ENCODE assay signal across 8 cellular contexts in genomic region chr5:75053286-75054109, GRCh38. TPM values are rescaled to one million over a fixed set of nuclear protein-coding genes. Genes with fewer than 3 reads are reported as not detected.
DNase-seq lines count a peak whose midpoint lies in the region; ATAC-seq, FAIRE-seq and TF ChIP-seq lines count a peak whose summit lies in the region.

No MANE protein-coding gene starts in this region.

- no peaks in the 10 kb centered on the region for H3K9me3 ChIP-seq in IMR-90 (ENCODE audit: control insufficient read depth, insufficient read depth, low read length)
- no peaks in the 10 kb centered on the region for H3K9me3 ChIP-seq in HepG2 (ENCODE audit: low read length)

- CTCF ChIA-PET in IMR-90 (lab: Yijun Ruan, JAX) (interaction anchor here (0.7 to 1.0 kb wide), 4 partner anchors 12 to 100 kb away, joined by 3 to 4 read pairs (median 3); no protein-coding TSS in a partner anchor), HepG2 (lab: Yijun Ruan, JAX; ENCODE audit: low intra/inter-chr PET ratio, low total read pairs) (interaction anchor here (1.5 kb wide), 1 partner anchor 212 kb away, joined by 3 read pairs; no protein-coding TSS in a partner anchor)

- H2BK15ac ChIP-seq in IMR-90 (ENCODE audit: low read depth, low read length): no peak overlapping the region

- H3K4me2 ChIP-seq in IMR-90 (ENCODE audit: low read depth, low read length): peak overlapping the region; percentile 71
- peak overlapping the region; percentile 83 for H3K4me2 ChIP-seq in HepG2 (ENCODE audit: low read depth, low read length)

- H3K9ac ChIP-seq in IMR-90 (ENCODE audit: low read depth, low read length) (peak overlapping the region; percentile 99), HepG2 (ENCODE audit: insufficient read depth, low read depth, low read length) (peak overlapping the region; percentile 24; the same call in 1 of the 2 replicates)

- H3K4me1 ChIP-seq in IMR-90 (ENCODE audit: control insufficient read depth, insufficient read depth, low read length) (peaks cover 19% of the 10 kb centered on the region), HepG2 (ENCODE audit: insufficient read depth, low read length) (peaks cover 27% of the 10 kb centered on the region)

- peak overlapping the region; percentile 73 for H4K91ac ChIP-seq in IMR-90 (ENCODE audit: insufficient read depth, low read depth, low read length)

- FAIRE-seq in HepG2 (lab: Jason Lieb, UNC): no peak

- H3K14ac ChIP-seq in IMR-90 (replicated peaks; ENCODE audit: low read depth, low read length): peak overlapping the region; percentile 13

- H4K5ac ChIP-seq in IMR-90 (ENCODE audit: low read depth, low read length): peak overlapping the region; percentile 5; the same call in 1 of the 2 replicates

- no peaks in the 10 kb centered on the region for H3K27me3 ChIP-seq in IMR-90 (ENCODE audit: control insufficient read depth, insufficient read depth, low read length)
- no peaks in the 10 kb centered on the region for H3K27me3 ChIP-seq in dorsolateral prefrontal cortex
- H3K27me3 ChIP-seq in HepG2 (ENCODE audit: control insufficient read depth in 1 of 2, insufficient read depth in 2 of 2, low read length in 2 of 2): peaks cover 19 to 53% of the 10 kb centered on the region in 2 experiments

- H2BK20ac ChIP-seq in IMR-90 (ENCODE audit: low read depth, low read length): 0 out of 2 replicates have a peak overlapping the region, but pooled peaks have one; percentile 3

- peaks cover 29% of the 10 kb centered on the region for H3K9me1 ChIP-seq in IMR-90 (ENCODE audit: insufficient read depth, low read length)

- TF ChIP-seq RAD21 in IMR-90 (IDR thresholded peaks at IDR 0.05; ENCODE audit: low read length): no peak
- peak; percentile 27; the same call in 1 of the 2 replicates for TF ChIP-seq RAD21 in HepG2 (CRISPR knock-in tag; IDR thresholded peaks at IDR 0.05)

- dilution Hi-C loops in IMR-90 (cut with HindIII; ENCODE audit: low sequenced_read_pairs, unreplicated experiment): no loop called here

- H3K4me3 ChIP-seq in IMR-90 (ENCODE audit: insufficient read depth, low read depth, low read length) (peak overlapping the region; percentile 82), dorsolateral prefrontal cortex (peak overlapping the region; percentile 46 to 95 (median 80)), HepG2 (replicated peaks in 1 of 3; ENCODE audit: insufficient read depth in 1 of 3, low read depth in 2 of 3, low read length in 3 of 3) (peak overlapping the region; percentile 54 to 75 (median 68))

- H2AK5ac ChIP-seq in IMR-90 (ENCODE audit: low read depth, low read length): no peak overlapping the region

- H3K36me3 ChIP-seq in IMR-90 (ENCODE audit: control insufficient read depth, insufficient read depth, low read length) (no peaks in the 10 kb centered on the region), HepG2 (replicated peaks in 1 of 2; ENCODE audit: control insufficient read depth in 1 of 2, insufficient read depth in 2 of 2, low read length in 2 of 2) (no peaks in the 10 kb centered on the region)

- peak overlapping the region; percentile 68 for H3K27ac ChIP-seq in IMR-90 (ENCODE audit: insufficient read depth, low read length)
- H3K27ac ChIP-seq in dorsolateral prefrontal cortex: peak overlapping the region in 58 of 59 donors; percentile 15 to 95 (median 86)
- no peak overlapping the region for H3K27ac ChIP-seq in HepG2 (ENCODE audit: extremely low read length, insufficient read depth, low read length)

- peak overlapping the region; percentile 6 to 31; a peak in 2 of 4 replicates for H4K8ac ChIP-seq in IMR-90 (ENCODE audit: low read depth in 2 of 2, low read length in 2 of 2)

- H2BK5ac ChIP-seq in IMR-90 (ENCODE audit: low read depth, low read length, poor library complexity, severe bottlenecking): peak overlapping the region; percentile 65

- in situ Hi-C loops in IMR-90 (cut with MboI; ENCODE audit: low sequenced_read_pairs): no loop called here
- in situ Hi-C loops in HepG2 (cut with HindIII; ENCODE audit: extremely low pct_ligation_motif_present, low pct_unique_long_range_greater_than_20kb): loop anchor here (10.0 kb wide), 1 partner anchor 211 kb away; no protein-coding TSS in a partner anchor

- H4K20me1 ChIP-seq in IMR-90 (ENCODE audit: insufficient read depth, low read length) (peaks cover 7% of the 10 kb centered on the region; the same call in 1 of the 2 replicates), HepG2 (ENCODE audit: insufficient read depth, low read length) (no peaks in the 10 kb centered on the region)

- BruUV-seq in IMR-90 (replicated peaks; lab: Mats Ljungman, UMichigan): no TSS peak
- no TSS peak for BruUV-seq in HepG2 (replicated peaks; lab: Mats Ljungman, UMichigan)

- H3K56ac ChIP-seq in IMR-90 (ENCODE audit: extremely low read depth, insufficient read depth, low read length): peak overlapping the region; percentile 34; the same call in 1 of the 2 replicates

- POLR2A ChIA-PET in IMR-90 (lab: Charles Lee; ENCODE audit: unreplicated experiment): interaction anchor here (0.7 kb wide), 2 partner anchors 106 to 212 kb away, joined by 3 to 4 read pairs; no protein-coding TSS in a partner anchor
- POLR2A ChIA-PET in HepG2 (lab: Yijun Ruan, JAX): interaction anchor here (1.3 kb wide), 1 partner anchor 183 kb away, joined by 3 read pairs; the partner anchor contains the start of gene ANKRD31

- H2BK120ac ChIP-seq in IMR-90 (ENCODE audit: low read depth, low read length): peak overlapping the region; percentile 50

- H2AFZ ChIP-seq in IMR-90 (replicated peaks; ENCODE audit: low read length, poor library complexity) (peak overlapping the region; percentile 93), HepG2 (ENCODE audit: low read length) (no peak overlapping the region)

- peak overlapping the region; percentile 74 for H3K4ac ChIP-seq in IMR-90 (ENCODE audit: low read depth, low read length)

- DNase-seq in GM03348 (ENCODE audit: low spot score) (peak; percentile 78), IMR-90 (peak; percentile 73), dorsolateral prefrontal cortex (peak in 5 of 10 donors; percentile 44 to 65 (median 57)), HepG2 (ENCODE audit: low spot score) (peak; percentile 16)
- DNase-seq in activated CD4-positive, alpha-beta T cell treated with anti-CD3 and anti-CD28 coated beads for 4 hours: peak; percentile 48 to 54
- peak; percentile 37 to 41 for DNase-seq in stimulated activated CD4-positive, alpha-beta T cell treated with anti-CD3 and anti-CD28 coated beads, Interleukin-2, amount 100 ng/mL, for 48 hours

- TF ChIP-seq CTCF in IMR-90 (conservative IDR thresholded peaks at IDR 0.05; ENCODE audit: low read depth, low read length) (peak; percentile 19; the same call in 1 of the 2 replicates), dorsolateral prefrontal cortex (IDR thresholded peaks at IDR 0.05 in 54 of 56, conservative IDR thresholded peaks at IDR 0.05 in 2 of 56; ENCODE audit: low read depth in 1 of 56, partially characterized antibody in 56 of 56) (peak in 12 of 56 donors; percentile 8 to 42 (median 22)), HepG2 (CRISPR knock-in tag; IDR thresholded peaks at IDR 0.05) (peak; percentile 44)

- peak; percentile 45; the same call in 1 of the 2 replicates for TF ChIP-seq POLR2A in IMR-90 (IDR thresholded peaks at IDR 0.05; ENCODE audit: low read depth, low read length)
- no peak for TF ChIP-seq POLR2A in HepG2 (IDR thresholded peaks at IDR 0.05; ENCODE audit: insufficient read depth in 1 of 2, low read depth in 2 of 2, low read length in 2 of 2)

- H3K79me1 ChIP-seq in IMR-90 (ENCODE audit: low read depth in 1 of 2, low read length in 2 of 2): peaks cover 3 to 41% of the 10 kb centered on the region in 2 experiments; a peak in 3 of 4 replicates

- peak overlapping the region; percentile 2; the same call in 1 of the 2 replicates for H3K18ac ChIP-seq in IMR-90 (ENCODE audit: low read depth, low read length)

- H2AK9ac ChIP-seq in IMR-90 (replicated peaks; ENCODE audit: low read depth, low read length, poor library complexity): peak overlapping the region; percentile 57

- peak overlapping the region; percentile 82 for H3K23ac ChIP-seq in IMR-90 (ENCODE audit: low read depth, low read length)

- intact Hi-C loops in IMR-90 (cut with micrococcal nuclease) (loop anchor here (2.0 to 10.0 kb wide), 5 partner anchors 211 to 1761 kb away; partner anchors contain the start of genes F2RL1 and HMGCR), dorsolateral prefrontal cortex (cut with DNase I) (loop anchor here (2.0 to 5.0 kb wide), 2 partner anchors 183 to 184 kb away; partner anchors contain the start of gene ANKRD31 (in 2 of the 2)), HepG2 (cut with micrococcal nuclease; ENCODE audit: unreplicated experiment) (loop anchor here (1.0 to 10.0 kb wide), 4 partner anchors 106 to 283 kb away; partner anchors contain the start of genes ANKRD31 and HMGCR)

- H3K79me2 ChIP-seq in HepG2 (ENCODE audit: insufficient read depth, low read length): no peaks in the 10 kb centered on the region

- no peak for TF ChIP-seq EP300 in HepG2 (IDR thresholded peaks at IDR 0.05; ENCODE audit: low read depth in 2 of 2, low read length in 2 of 2)
- TF ChIP-seq EP300 in HepG2 (CRISPR knock-in tag; IDR thresholded peaks at IDR 0.05; ENCODE audit: borderline replicate concordance): no peak

- 1% methylated on average over 51 of the region's 96 CpGs; no CpG with 5 or more reads in 1 of the 2 experiments for WGBS in IMR-90 (ENCODE audit: extremely low coverage in 2 of 2, insufficient read length in 1 of 2), 2 experiments
- under 1% methylated on average over 34 of the region's 96 CpGs for WGBS in HepG2 (ENCODE audit: low lambda C conversion rate)

- ATAC-seq in IMR-90 (ENCODE audit: low read depth) (peak; percentile 52), HepG2 (peak; percentile 75), HG03175 (IDR thresholded peaks at IDR 0.05; ENCODE audit: unreplicated experiment) (no peak), GM21447 (IDR thresholded peaks at IDR 0.05; ENCODE audit: unreplicated experiment) (no peak)

RNA-seq across cellular contexts. Expression of gene GCNT4, which starts 1.1 kb away (rescaled TPM):
- total RNA-seq in IMR-90 (2012; rRNA removed) (1.8 and 2.5 TPM in 2 replicates), dorsolateral prefrontal cortex (10 to 100 TPM in 13 of 120 experiments, 1 to 10 TPM in 107; 3.1 to 13.5 (median 7.1) TPM), HepG2 (2016; rRNA removed; fragmentation: Illumina TruSeq; extraction: Trizol) (0.22 and 0.27 TPM in 2 replicates)
- polyA plus RNA-seq in IMR-90 (2012; rRNA removed) (0.39 and 0.46 TPM in 2 replicates), HepG2 (2011; rRNA removed) (0.26 and 0.38 TPM in 2 replicates)
- polyA plus RNA-seq in IMR-90 (2012; cell fraction: cytosol; rRNA removed): 0.04 and 0.05 TPM in 2 replicates
- polyA plus RNA-seq in IMR-90 (2012; cell fraction: nucleus; rRNA removed; ENCODE audit: low replicate concordance): 0.05 and 0.91 TPM in 2 replicates
- 0.10 TPM in 1 of 2 replicates, not detected in the other for total RNA-seq in HepG2 (2016; cell fraction: cytosol; rRNA removed; fragmentation: Illumina TruSeq; extraction: Trizol; ENCODE audit: low read depth)
- 0.18 and 0.26 TPM in 2 replicates for total RNA-seq in HepG2 (2016; cell fraction: insoluble cytoplasmic fraction; rRNA removed; fragmentation: Illumina TruSeq; extraction: Trizol)
- 0.17 and 0.25 TPM in 2 replicates for total RNA-seq in HepG2 (2016; cell fraction: membrane; rRNA removed; fragmentation: Illumina TruSeq; extraction: Trizol)
- total RNA-seq in HepG2 (2016; cell fraction: nucleus; rRNA removed; fragmentation: Illumina TruSeq; extraction: Trizol): 0.19 and 0.50 TPM in 2 replicates
- polyA plus RNA-seq in HepG2 (2011; cell fraction: cytosol; rRNA removed): 0.11 and 0.26 TPM in 2 replicates
- polyA plus RNA-seq in HepG2 (2011; cell fraction: nucleus; rRNA removed): 0.16 and 0.28 TPM in 2 replicates
- 0.17 and 0.43 TPM in 2 replicates for polyA plus RNA-seq in HepG2 (2012)
- polyA plus RNA-seq in HepG2 (2016; cell fraction: cytosol; fragmentation: Illumina TruSeq; extraction: Trizol; ENCODE audit: low read depth): 0.01 and 0.02 TPM in 2 replicates
- 0.12 and 0.17 TPM in 2 replicates for polyA plus RNA-seq in HepG2 (2016; cell fraction: insoluble cytoplasmic fraction; fragmentation: Illumina TruSeq; extraction: Trizol; ENCODE audit: low read depth)
- 0.05 and 0.13 TPM in 2 replicates for polyA plus RNA-seq in HepG2 (2016; cell fraction: membrane; fragmentation: Illumina TruSeq; extraction: Trizol; ENCODE audit: low read depth)
- 0.21 and 0.28 TPM in 2 replicates for polyA plus RNA-seq in HepG2 (2016; cell fraction: nucleus; fragmentation: Illumina TruSeq; extraction: Trizol; ENCODE audit: insufficient read depth, low read depth)
- 0.02 and 0.26 TPM in 2 replicates for polyA minus RNA-seq in HepG2 (2011; rRNA and poly(A)+ RNA removed; ENCODE audit: low replicate concordance)
- 0.59 and 0.62 TPM in 2 replicates for polyA minus RNA-seq in HepG2 (2011; cell fraction: cytosol; rRNA and poly(A)+ RNA removed)
- polyA minus RNA-seq in HepG2 (2011; cell fraction: nucleus; rRNA and poly(A)+ RNA removed): 0.90 and 0.99 TPM in 2 replicates

Comparison
In these comparisons a context has a peak if more than half of its experiments do, and no peak if none do; other contexts are left out.
1. ATAC-seq: peak in IMR-90 (single experiment) and HepG2 (single experiment); none in HG03175 (single experiment) and GM21447 (single experiment).
2. Peak in every context shown above with its lines, with median percentiles within 50 percentile points of each other: H3K4me3 ChIP-seq.